Comparison of ENCODE assay signal across 18 cellular contexts in the genomic region with DNA sequence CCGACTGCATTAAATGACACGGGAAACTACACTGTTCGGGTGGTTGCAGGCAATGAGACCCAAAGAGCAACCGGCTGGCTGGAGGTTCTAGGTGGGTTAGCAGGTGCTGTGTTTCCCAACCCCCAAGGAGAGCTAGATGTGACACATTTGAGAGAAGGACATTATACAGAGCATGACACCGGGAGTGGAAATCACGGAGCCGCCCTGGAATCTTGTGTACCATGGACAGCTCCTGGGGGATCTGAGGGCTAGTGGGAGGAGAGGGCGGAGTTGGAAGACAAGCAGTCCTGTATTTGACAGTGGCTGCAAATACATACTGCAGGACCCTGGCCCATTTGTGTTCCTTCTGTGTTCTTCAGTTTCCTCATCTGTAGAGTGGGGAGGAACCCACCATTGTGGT. TPM values are rescaled to one million over a fixed set of nuclear protein-coding genes. Genes with fewer than 3 reads are reported as not detected.
DNase-seq lines count a peak whose midpoint lies in the region; ATAC-seq lines count a peak whose summit lies in the region.
"Had no signal": no experiment of that assay in that cellular context is flagged by ENCODE, and none has a peak within 500 bp of the region (broad histone marks: within the 10 kb centered on the region; RNA-seq: fewer than 3 reads in every experiment).

No MANE protein-coding gene starts in this region.

- H3K9me3 Mint-ChIP-seq in activated naive CD8-positive, alpha-beta T cell treated with anti-CD3 and anti-CD28 coated beads for 36 hours, result no peaks in the 10 kb centered on the region
- H3K9me3 Mint-ChIP-seq: T-helper 1 cell treated with Interleukin-12 subunit alpha and Interleukin-12 subunit beta and Interleukin-4 antibody, amounts not matched to agents 30 μg/mL and 1 μg/mL, for 36 hours had no signal

- no peak overlapping the region for H2BK5ac ChIP-seq in neuronal stem cell (ENCODE audit: low read length)

- H3K18ac ChIP-seq in neuronal stem cell (ENCODE audit: low read length), result no peak overlapping the region

- H3K4me3 Mint-ChIP-seq in activated naive CD8-positive, alpha-beta T cell treated with anti-CD3 and anti-CD28 coated beads for 36 hours, result no peak overlapping the region
- H3K4me3 Mint-ChIP-seq: T-helper 1 cell treated with Interleukin-12 subunit alpha and Interleukin-12 subunit beta and Interleukin-4 antibody, amounts not matched to agents 30 μg/mL and 1 μg/mL, for 36 hours had no signal

- H3K27me3 ChIP-seq in neuronal stem cell (ENCODE audit: control insufficient read depth in 3 of 3, insufficient read depth in 3 of 3, low read depth in 1 of 3, low read length in 3 of 3), result no peaks in the 10 kb centered on the region

- no peak for ATAC-seq in HG02642 (IDR thresholded peaks at IDR 0.05; ENCODE audit: poor library complexity, unreplicated experiment)
- ATAC-seq: left cardiac atrium had no signal

- H3K27me3 Mint-ChIP-seq in activated naive CD8-positive, alpha-beta T cell treated with anti-CD3 and anti-CD28 coated beads for 36 hours, result peaks cover 27% of the 10 kb centered on the region

- H3K27ac ChIP-seq in neuronal stem cell (replicated peaks; ENCODE audit: low read length), result no peak overlapping the region
- H3K27ac ChIP-seq: parathyroid adenoma, transverse colon had no signal

- H3K4me1 Mint-ChIP-seq in activated naive CD8-positive, alpha-beta T cell treated with anti-CD3 and anti-CD28 coated beads for 36 hours, result peaks cover 5% of the 10 kb centered on the region

- H4K91ac ChIP-seq in neuronal stem cell (ENCODE audit: low read depth, low read length, poor library complexity), result no peak overlapping the region

- peak overlapping the region; percentile 20 for H3K23ac ChIP-seq in neuronal stem cell (ENCODE audit: low read depth, low read length, poor library complexity)

- H3K4me3 ChIP-seq in neuronal stem cell (ENCODE audit: low read length in 2 of 2), result no peak overlapping the region
- H3K4me3 ChIP-seq: transverse colon had no signal

- no peak overlapping the region for H2BK15ac ChIP-seq in neuronal stem cell (ENCODE audit: low read length)

- H2AFZ ChIP-seq in neuronal stem cell (ENCODE audit: low read length), result no peak overlapping the region
- H2AFZ ChIP-seq: parathyroid adenoma had no signal

- H3K79me1 ChIP-seq in neuronal stem cell (ENCODE audit: low read depth, low read length), result peaks cover 3% of the 10 kb centered on the region

- no peak overlapping the region for H3K9ac ChIP-seq in neuronal stem cell (ENCODE audit: low read depth, low read length, poor library complexity)
- H3K9ac ChIP-seq: parathyroid adenoma had no signal

- H3K36me3 ChIP-seq in neuronal stem cell (replicated peaks in 1 of 2; ENCODE audit: control insufficient read depth in 2 of 2, insufficient read depth in 2 of 2, low read length in 2 of 2), result no peaks in the 10 kb centered on the region
- H3K36me3 ChIP-seq: transverse colon had no signal

- peak; percentile 1 for DNase-seq in NOMO-1 treated with DMSO at 0.1 percent for 48 hours (lab: John Stamatoyannopoulos, UW; ENCODE audit: unreplicated experiment)
- no peak for DNase-seq in NOMO-1 treated with dmso at 0.1 percent for 144 hours (lab: John Stamatoyannopoulos, UW; ENCODE audit: unreplicated experiment)
- peak; percentile 45 to 67 for DNase-seq in Kasumi-1 (lab: John Stamatoyannopoulos, UW)
- peak; percentile 16 for DNase-seq in activated naive CD8-positive, alpha-beta T cell treated with anti-CD3 and anti-CD28 coated beads for 36 hours
- DNase-seq in neuronal stem cell (ENCODE audit: low spot score), result no peak
- DNase-seq in GM19240 (ENCODE audit: insufficient read length, low spot score), result no peak
- DNase-seq in NCI-H2171 treated with DMSO at 0.1 percent for 48 hours (lab: John Stamatoyannopoulos, UW), result no peak
- DNase-seq: 8988T; activated T-cell treated with anti-CD3 and anti-CD28 coated beads, Interleukin-2, amount 50 U/mL, for 1 hour; DMS53; left cardiac atrium; NCI-H1092; NCI-H774; transverse colon had no signal

- no peak overlapping the region for H2AK5ac ChIP-seq in neuronal stem cell (ENCODE audit: low read depth, low read length)

- peaks cover 1% of the 10 kb centered on the region for H3K36me3 Mint-ChIP-seq in activated naive CD8-positive, alpha-beta T cell treated with anti-CD3 and anti-CD28 coated beads for 36 hours

- H2BK120ac ChIP-seq in neuronal stem cell (ENCODE audit: low read depth, low read length), result no peak overlapping the region

- peaks cover 0 to 14% of the 10 kb centered on the region in 2 donors for H3K9me3 ChIP-seq in neuronal stem cell (replicated peaks in 1 of 2; ENCODE audit: control insufficient read depth in 2 of 2, insufficient read depth in 1 of 2, low read depth in 1 of 2, low read length in 2 of 2)
- H3K9me3 ChIP-seq: transverse colon had no signal

- H3K4ac ChIP-seq in neuronal stem cell (ENCODE audit: low read length), result no peak overlapping the region

- H3K14ac ChIP-seq in neuronal stem cell (ENCODE audit: low read length), result no peak overlapping the region

- H4K8ac ChIP-seq in neuronal stem cell (ENCODE audit: low read depth, low read length), result no peak overlapping the region

- H2BK12ac ChIP-seq in neuronal stem cell (ENCODE audit: low read length), result no peak overlapping the region

- no CpG with 5 or more reads among the region's 8 CpGs for WGBS in neuronal stem cell (ENCODE audit: extremely low coverage in 2 of 2, insufficient read length in 2 of 2, insufficient replicate concordance in 1 of 2), 2 donors

- H3K4me2 ChIP-seq in neuronal stem cell (ENCODE audit: insufficient read depth, low read length, poor library complexity, severe bottlenecking), result no peak overlapping the region

- no peaks in the 10 kb centered on the region for H3K4me1 ChIP-seq in neuronal stem cell (ENCODE audit: control insufficient read depth in 2 of 2, insufficient read depth in 1 of 2, low read depth in 1 of 2, low read length in 2 of 2)
- H3K4me1 ChIP-seq: parathyroid adenoma had no signal

- no peak overlapping the region for H3K27ac Mint-ChIP-seq in activated naive CD8-positive, alpha-beta T cell treated with anti-CD3 and anti-CD28 coated beads for 36 hours
- H3K27ac Mint-ChIP-seq: T-helper 1 cell treated with Interleukin-12 subunit alpha and Interleukin-12 subunit beta and Interleukin-4 antibody, amounts not matched to agents 30 μg/mL and 1 μg/mL, for 36 hours had no signal

RNA-seq across cellular contexts. Expression of a gene that starts 2.3 kb away (rescaled TPM):
- total RNA-seq in activated naive CD8-positive, alpha-beta T cell treated with anti-CD3 and anti-CD28 coated beads for 36 hours, result not detected
- polyA plus RNA-seq in neuronal stem cell (2013, experiment 1 of 2), result not detected
- not detected for polyA plus RNA-seq in neuronal stem cell (2013, experiment 2 of 2)
- total RNA-seq: bronchial epithelial cell, left cardiac atrium, transverse colon had no signal

RNA-seq across cellular contexts. Expression of a gene that starts 21.0 kb away (rescaled TPM):
- total RNA-seq in activated naive CD8-positive, alpha-beta T cell treated with anti-CD3 and anti-CD28 coated beads for 36 hours, result under 1 TPM; 0.33 to 0.76 TPM
- not detected for polyA plus RNA-seq in neuronal stem cell (2013, experiment 1 of 2)
- not detected for polyA plus RNA-seq in neuronal stem cell (2013, experiment 2 of 2)
- total RNA-seq: bronchial epithelial cell had no signal

RNA-seq across cellular contexts. Expression of a gene that starts 22.3 kb away (rescaled TPM):
- not detected for total RNA-seq in activated naive CD8-positive, alpha-beta T cell treated with anti-CD3 and anti-CD28 coated beads for 36 hours
- polyA plus RNA-seq in neuronal stem cell (2013, experiment 1 of 2), result not detected
- not detected for polyA plus RNA-seq in neuronal stem cell (2013, experiment 2 of 2)
- total RNA-seq: bronchial epithelial cell had no signal

RNA-seq across cellular contexts. Expression of a gene that starts 50.9 kb away (rescaled TPM):
- total RNA-seq in activated naive CD8-positive, alpha-beta T cell treated with anti-CD3 and anti-CD28 coated beads for 36 hours, result not detected
- polyA plus RNA-seq in neuronal stem cell (2013, experiment 1 of 2), result not detected
- polyA plus RNA-seq in neuronal stem cell (2013, experiment 2 of 2), result not detected
- total RNA-seq: bronchial epithelial cell had no signal

Comparison
In these comparisons a context has a peak if more than half of its experiments do, and no peak if none do; other contexts are left out.
1. DNase-seq: peak in NOMO-1 treated with DMSO at 0.1 percent for 48 hours (single experiment), Kasumi-1 (2 of 2) and activated naive CD8-positive, alpha-beta T cell treated with anti-CD3 and anti-CD28 coated beads for 36 hours (single experiment); none in NOMO-1 treated with dmso at 0.1 percent for 144 hours (single experiment), neuronal stem cell (single experiment), GM19240 (single experiment) and NCI-H2171 treated with DMSO at 0.1 percent for 48 hours (single experiment).